Comparison of ENCODE assay signal across 25 cellular contexts in genomic region chr20:2995796-2996195, GRCh38. TPM values are rescaled to one million over a fixed set of nuclear protein-coding genes. Genes with fewer than 3 reads are reported as not detected.
"Had no signal": no experiment of that assay in that cellular context is flagged by ENCODE, and none has a peak within 500 bp of the region (broad histone marks: within the 10 kb centered on the region; RNA-seq: fewer than 3 reads in every experiment).

No MANE protein-coding gene starts in this region.

- DNase-seq: IMR-90, Karpas-422, KG1, MM.1S, NCI-H1092 treated with DMSO at 0.1 percent for 48 hours, NCI-H1436, NCI-H187, NCI-H2029, NCI-H2081 treated with DMSO at 0.1 percent for 48 hours, NCI-H2171, NCI-H226, NCI-H446, NCI-H510A, NCI-H524 treated with DMSO at 0.1 percent for 48 hours, NCI-H69, NCI-H774, Right ventricle myocardium superior, RPMI8226, SIG-M5, SK-N-SH, SW 1271 had no signal

- ATAC-seq: HepG2 had no signal

RNA-seq across cellular contexts. Expression of gene GNRH2, which starts 47.6 kb away (rescaled TPM):
- total RNA-seq: HepG2, HT1080, M059J, Right ventricle myocardium superior, SK-MEL-5 had no signal
